ENCODE assay signal across 22 cellular contexts in genomic region chr2:215961981-215962380, GRCh38.
"Had no signal": no experiment of that assay in that cellular context is flagged by ENCODE, and none has a peak within 500 bp of the region (broad histone marks: within the 10 kb centered on the region; RNA-seq: fewer than 3 reads in every experiment).

No MANE protein-coding gene starts in this region.

- H3K27ac Mint-ChIP-seq: activated B cell treated with CpG ODN at 0.5 μM for 24 hours; activated CD4-positive, alpha-beta T cell treated with anti-CD3 and anti-CD28 coated beads for 36 hours; activated naive CD8-positive, alpha-beta T cell; activated T-helper 2 cell treated with anti-CD3 and anti-CD28 coated beads, Interferon-gamma antibody, Interleukin-2, Interleukin-4, amounts not matched to agents 10 μg/mL and 5 μg/mL and 100 μg/mL, durations not matched to agents 14 hours and 24 hours and 36 hours; memory B cell; neural progenitor cell had no signal

- H3K4me3 ChIP-seq: colonic mucosa, heart left ventricle, neural progenitor cell, right atrium auricular region, suprapubic skin, transverse colon, uterus had no signal

- H3K4me1 Mint-ChIP-seq: activated CD4-positive, alpha-beta T cell treated with anti-CD3 and anti-CD28 coated beads for 36 hours had no signal

- H3K4me1 ChIP-seq: colonic mucosa, neural progenitor cell, right atrium auricular region, transverse colon, uterus had no signal

- H3K36me3 ChIP-seq: colonic mucosa, heart left ventricle, neural progenitor cell, right atrium auricular region, suprapubic skin, transverse colon, uterus had no signal

- H3K27me3 ChIP-seq: colonic mucosa, heart left ventricle, neural progenitor cell, right atrium auricular region, suprapubic skin, transverse colon, uterus had no signal

- ATAC-seq: activated CD4-positive, alpha-beta T cell treated with anti-CD3 and anti-CD28 coated beads for 36 hours; activated T-cell treated with anti-CD3 and anti-CD28 coated beads, Interleukin-2, amount 50 U/mL, for 4 hours; heart left ventricle; naive thymus-derived CD4-positive, alpha-beta T cell; stimulated activated naive CD8-positive, alpha-beta T cell treated with anti-CD3 and anti-CD28 coated beads, Interleukin-15, amount 100 ng/mL, for 72 hours had no signal

- H3K27ac ChIP-seq: colonic mucosa, epithelial cell of prostate, heart left ventricle, neural progenitor cell, right atrium auricular region, suprapubic skin, transverse colon, uterus had no signal

- H3K27me3 Mint-ChIP-seq: activated B cell treated with CpG ODN at 0.5 μM for 24 hours; activated CD4-positive, alpha-beta T cell treated with anti-CD3 and anti-CD28 coated beads for 36 hours; activated naive CD8-positive, alpha-beta T cell; memory B cell; naive thymus-derived CD4-positive, alpha-beta T cell; stimulated activated naive CD8-positive, alpha-beta T cell treated with anti-CD3 and anti-CD28 coated beads, Interleukin-15, amount 100 ng/mL, for 72 hours had no signal

- H3K9me3 ChIP-seq: colonic mucosa, heart left ventricle, right atrium auricular region, suprapubic skin, transverse colon, uterus had no signal

- DNase-seq: activated B cell treated with CpG ODN at 0.5 μM for 24 hours; activated CD4-positive, alpha-beta T cell treated with anti-CD3 and anti-CD28 coated beads for 36 hours; activated CD4-positive, alpha-beta T cell treated with anti-CD3 and anti-CD28 coated beads, Interleukin-2, amount 50 U/mL, for 4 hours; activated CD8-positive, alpha-beta memory T cell treated with anti-CD3 and anti-CD28 coated beads, Interleukin-2, amount 50 U/mL, for 48 hours; activated naive CD4-positive, alpha-beta T cell; activated T-cell treated with anti-CD3 and anti-CD28 coated beads, Interleukin-2, amount 50 U/mL, for 4 hours; amniotic stem cell; colonic mucosa; heart left ventricle; naive thymus-derived CD4-positive, alpha-beta T cell; stimulated activated CD4-positive, alpha-beta T cell treated with anti-CD3 and anti-CD28 coated beads, Interleukin-12 subunit alpha, Interleukin-12 subunit beta, amount 100 ng/mL, for 4 hours; stimulated activated naive CD8-positive, alpha-beta T cell treated with anti-CD3 and anti-CD28 coated beads, Interleukin-15, amount 100 ng/mL, for 72 hours; T-helper 9 cell; transverse colon; uterus had no signal

- H3K4me3 Mint-ChIP-seq: activated B cell treated with CpG ODN at 0.5 μM for 24 hours; activated CD4-positive, alpha-beta T cell treated with anti-CD3 and anti-CD28 coated beads for 36 hours; activated naive CD8-positive, alpha-beta T cell; activated T-cell treated with anti-CD3 and anti-CD28 coated beads, Interleukin-2, amount 50 U/mL, for 4 hours; memory B cell; naive thymus-derived CD4-positive, alpha-beta T cell; neural progenitor cell; stimulated activated naive CD8-positive, alpha-beta T cell treated with anti-CD3 and anti-CD28 coated beads, Interleukin-15, amount 100 ng/mL, for 72 hours had no signal

- H3K9me3 Mint-ChIP-seq: activated B cell treated with CpG ODN at 0.5 μM for 24 hours; activated T-cell treated with anti-CD3 and anti-CD28 coated beads, Interleukin-2, amount 50 U/mL, for 4 hours; activated T-helper 2 cell treated with anti-CD3 and anti-CD28 coated beads, Interferon-gamma antibody, Interleukin-2, Interleukin-4, amounts not matched to agents 10 μg/mL and 5 μg/mL and 100 μg/mL, durations not matched to agents 14 hours and 24 hours and 36 hours; neural progenitor cell had no signal
